Comparison of ENCODE assay signal across 25 cellular contexts in genomic region chr11:109937968-109938367, GRCh38.
"Had no signal": no experiment of that assay in that cellular context is flagged by ENCODE, and none has a peak within 500 bp of the region (broad histone marks: within the 10 kb centered on the region; RNA-seq: fewer than 3 reads in every experiment).

No MANE protein-coding gene starts in this region.

- H3K36me3 ChIP-seq: WERI-Rb-1 had no signal

- H3K4me3 Mint-ChIP-seq: activated CD8-positive, alpha-beta memory T cell treated with anti-CD3 and anti-CD28 coated beads, Interleukin-2, amount 10 ng/mL, durations not matched to agents 7 days and 5 days; activated naive CD4-positive, alpha-beta T cell treated with anti-CD3 and anti-CD28 coated beads, Interleukin-2, amount 50 U/mL, for 24 hours; activated T-cell treated with anti-CD3 and anti-CD28 coated beads, Interleukin-2, amount 50 U/mL, for 24 hours; activated T-helper 1 cell treated with anti-CD3 and anti-CD28 coated beads, Interleukin-12 subunit alpha, Interleukin-12 subunit beta, Interleukin-2, Interleukin-4 antibody, amounts not matched to agents 30 ng/mL and 10 ng/mL and 1 ng/mL, durations not matched to agents 14 hours and 24 hours and 36 hours had no signal

- FAIRE-seq: bronchial epithelial cell had no signal

- H3K4me1 Mint-ChIP-seq: activated CD8-positive, alpha-beta memory T cell treated with anti-CD3 and anti-CD28 coated beads, Interleukin-2, amount 10 ng/mL, durations not matched to agents 7 days and 5 days; activated naive CD4-positive, alpha-beta T cell treated with anti-CD3 and anti-CD28 coated beads, Interleukin-2, amount 50 U/mL, for 24 hours had no signal

- ATAC-seq: activated CD4-positive, CD25-positive, alpha-beta regulatory T cell treated with anti-CD3 and anti-CD28 coated beads, Interleukin-2, amount 50 U/mL, for 24 hours; activated CD8-positive, alpha-beta memory T cell treated with anti-CD3 and anti-CD28 coated beads, Interleukin-2, amount 10 ng/mL, durations not matched to agents 7 days and 5 days; Panc1; Right ventricle myocardium inferior had no signal

- H3K27me3 Mint-ChIP-seq: activated naive CD4-positive, alpha-beta T cell treated with anti-CD3 and anti-CD28 coated beads, Interleukin-2, amount 50 U/mL, for 24 hours had no signal

- H3K9me3 ChIP-seq: SK-N-SH had no signal

- H3K9me3 Mint-ChIP-seq: activated naive CD4-positive, alpha-beta T cell treated with anti-CD3 and anti-CD28 coated beads, Interleukin-2, amount 50 U/mL, for 24 hours; activated T-cell treated with anti-CD3 and anti-CD28 coated beads, Interleukin-2, amount 50 U/mL, for 24 hours; activated T-helper 1 cell treated with anti-CD3 and anti-CD28 coated beads, Interleukin-12 subunit alpha, Interleukin-12 subunit beta, Interleukin-2, Interleukin-4 antibody, amounts not matched to agents 30 ng/mL and 10 ng/mL and 1 ng/mL, durations not matched to agents 14 hours and 24 hours and 36 hours had no signal

- H3K36me3 Mint-ChIP-seq: activated CD8-positive, alpha-beta memory T cell treated with anti-CD3 and anti-CD28 coated beads, Interleukin-2, amount 10 ng/mL, durations not matched to agents 7 days and 5 days; activated naive CD4-positive, alpha-beta T cell treated with anti-CD3 and anti-CD28 coated beads, Interleukin-2, amount 50 U/mL, for 24 hours had no signal

- DNase-seq: activated CD4-positive, alpha-beta T cell treated with anti-CD3 and anti-CD28 coated beads for 48 hours; activated CD4-positive, alpha-beta T cell treated with anti-CD3 and anti-CD28 coated beads, Interleukin-2, amount 50 U/mL, for 48 hours; activated CD8-positive, alpha-beta memory T cell treated with anti-CD3 and anti-CD28 coated beads, Interleukin-2, amount 10 ng/mL, durations not matched to agents 7 days and 5 days; activated effector memory CD4-positive, alpha-beta T cell treated with Interleukin-2 at 50 U/mL for 16 hours; activated naive CD4-positive, alpha-beta T cell; activated T-cell treated with anti-CD3 and anti-CD28 coated beads, Interleukin-2, amount 50 U/mL, for 24 hours; aorta; central memory CD4-positive, alpha-beta T cell; Karpas-422; NCI-H1930; NCI-H2171; NCI-H2227 treated with DMSO at 0.1 percent for 48 hours; NCI-H446 treated with DMSO at 0.1 percent for 48 hours; NCI-H524 treated with DMSO at 0.1 percent for 48 hours; NCI-H82; RPMI8226; SK-N-SH; T-helper 1 cell; WERI-Rb-1 had no signal

- H3K27ac Mint-ChIP-seq: activated CD8-positive, alpha-beta memory T cell treated with anti-CD3 and anti-CD28 coated beads, Interleukin-2, amount 10 ng/mL, durations not matched to agents 7 days and 5 days; activated naive CD4-positive, alpha-beta T cell treated with anti-CD3 and anti-CD28 coated beads, Interleukin-2, amount 50 U/mL, for 24 hours; activated T-cell treated with anti-CD3 and anti-CD28 coated beads, Interleukin-2, amount 50 U/mL, for 24 hours; activated T-helper 1 cell treated with anti-CD3 and anti-CD28 coated beads, Interleukin-12 subunit alpha, Interleukin-12 subunit beta, Interleukin-2, Interleukin-4 antibody, amounts not matched to agents 30 ng/mL and 10 ng/mL and 1 ng/mL, durations not matched to agents 14 hours and 24 hours and 36 hours had no signal

- H3K4me2 ChIP-seq: SK-N-SH had no signal

- H3K27ac ChIP-seq: WERI-Rb-1 had no signal

- H3K9ac ChIP-seq: SK-N-SH had no signal
